ENCODE assay signal across 11 cellular contexts in genomic region chr10:119285495-119286267, GRCh38.
DNase-seq lines count a peak whose midpoint lies in the region; ATAC-seq and TF ChIP-seq lines count a peak whose summit lies in the region.
"Had no signal": no experiment of that assay in that cellular context is flagged by ENCODE, and none has a peak within 500 bp of the region (broad histone marks: within the 10 kb centered on the region; RNA-seq: fewer than 3 reads in every experiment).

No MANE protein-coding gene starts in this region.

- H3K27ac Mint-ChIP-seq in nephron = peak overlapping the region; percentile 14 to 72 (median 67)

- no peaks in the 10 kb centered on the region for H3K27me3 ChIP-seq in GM06990 (replicated peaks; ENCODE audit: control insufficient read depth, insufficient read depth, low read length)
- no peaks in the 10 kb centered on the region for H3K27me3 ChIP-seq in adipocyte (replicated peaks; ENCODE audit: control insufficient read depth, insufficient read depth, low read length)

- ATAC-seq in GM19468 (IDR thresholded peaks at IDR 0.05; ENCODE audit: extremely low read depth, unreplicated experiment) (peak; percentile 54), HG02870 (IDR thresholded peaks at IDR 0.05; ENCODE audit: unreplicated experiment) (no peak), GM18861 (IDR thresholded peaks at IDR 0.05; ENCODE audit: unreplicated experiment) (no peak)

- DNase-seq in GM06990 (ENCODE audit: extremely low read depth, insufficient read length) (no peak), adipocyte (ENCODE audit: low read depth) (no peak), HCEC 1CT (no peak), 8988T (no peak)
- DNase-seq: activated effector memory CD4-positive, alpha-beta T cell treated with anti-CD3 and anti-CD28 coated beads, Interleukin-2, amount 50 U/mL, for 16 hours; NCI-H2227 treated with DMSO at 0.1 percent for 48 hours; small intestine had no signal

- no peaks in the 10 kb centered on the region for H3K36me3 ChIP-seq in GM06990 (ENCODE audit: control insufficient read depth, insufficient read depth, low read length)
- no peaks in the 10 kb centered on the region for H3K36me3 ChIP-seq in adipocyte (ENCODE audit: control insufficient read depth, insufficient read depth, low read length, severe bottlenecking)

- H3K27me3 Mint-ChIP-seq in nephron (ENCODE audit: low read depth) = peaks cover 9% of the 10 kb centered on the region

- no peaks in the 10 kb centered on the region for H3K9me3 ChIP-seq in adipocyte (ENCODE audit: control insufficient read depth, low read length)

- H3K36me3 Mint-ChIP-seq in nephron (ENCODE audit: low read depth) = no peaks in the 10 kb centered on the region

- no peak for TF ChIP-seq CTCF in GM06990 (IDR thresholded peaks at IDR 0.05; ENCODE audit: insufficient read depth, low read length, poor library complexity, severe bottlenecking)
- TF ChIP-seq CTCF in nephron (IDR thresholded peaks at IDR 0.05; ENCODE audit: unreplicated experiment in 3 of 3) = no peak

- H3K9ac ChIP-seq in adipocyte (ENCODE audit: low read length) = peak overlapping the region; percentile 46

- H3K4me3 Mint-ChIP-seq in nephron = peak overlapping the region in 1 of 3 experiments; percentile 49

- peak overlapping the region; percentile 44 for H3K4me3 ChIP-seq in GM06990 (replicated peaks; ENCODE audit: low read depth, low read length)
- H3K4me3 ChIP-seq in adipocyte (ENCODE audit: low read length) = no peak overlapping the region

- peaks cover 77% of the 10 kb centered on the region for H3K4me1 Mint-ChIP-seq in nephron

- H3K4me1 ChIP-seq in adipocyte (ENCODE audit: control insufficient read depth, insufficient read depth, low read length) = peaks cover 44% of the 10 kb centered on the region

- H3K9me3 Mint-ChIP-seq in nephron = no peaks in the 10 kb centered on the region
